10 cellular contexts compared by ENCODE assay signal in the genomic region with DNA sequence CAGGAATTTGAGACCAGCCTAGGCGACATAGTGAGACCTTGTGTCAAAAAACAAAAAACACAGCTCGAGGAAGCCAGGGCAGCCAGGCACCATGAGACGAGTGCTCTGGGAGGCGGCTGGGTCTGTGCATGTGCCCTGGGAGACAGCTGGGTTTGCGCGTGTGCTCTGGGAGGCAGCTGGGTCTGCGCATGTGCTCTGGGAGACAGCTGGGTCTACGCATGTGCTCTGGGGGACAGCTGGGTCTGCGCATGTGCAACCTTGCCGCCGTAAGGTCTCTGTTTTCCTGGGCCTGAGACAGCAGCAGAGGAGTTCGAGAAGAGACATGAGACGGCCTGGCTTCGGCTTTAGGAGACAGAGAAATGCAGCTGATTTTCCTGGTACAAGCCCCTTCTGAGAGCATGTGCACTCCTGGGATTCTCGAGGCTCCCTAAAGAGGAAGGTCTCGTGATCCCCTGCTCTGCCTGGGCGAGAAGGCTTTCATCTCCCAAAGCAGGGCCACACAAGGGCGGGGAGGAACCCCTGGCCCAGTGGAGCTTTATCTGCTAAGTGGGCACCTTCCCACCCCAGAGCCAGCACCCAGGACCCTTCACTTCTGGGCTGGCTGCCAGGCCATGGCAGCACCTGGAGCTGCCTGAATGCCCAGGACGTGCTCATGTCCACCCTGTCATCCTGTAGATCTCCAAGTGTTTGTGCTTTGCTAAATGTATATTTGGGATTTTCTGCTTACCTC. TPM values are rescaled to one million over a fixed set of nuclear protein-coding genes. Genes with fewer than 3 reads are reported as not detected.
DNase-seq lines count a peak whose midpoint lies in the region; ATAC-seq and TF ChIP-seq lines count a peak whose summit lies in the region.
"Had no signal": no experiment of that assay in that cellular context is flagged by ENCODE, and none has a peak within 500 bp of the region (broad histone marks: within the 10 kb centered on the region; RNA-seq: fewer than 3 reads in every experiment).

No MANE protein-coding gene starts in this region.

- no peak overlapping the region for H3K4me3 Mint-ChIP-seq in activated naive CD4-positive, alpha-beta T cell treated with anti-CD3 and anti-CD28 coated beads, Interleukin-2, amount 10 ng/mL, durations not matched to agents 7 days and 5 days
- no peak overlapping the region for H3K4me3 Mint-ChIP-seq in endodermal cell

- H3K4me1 ChIP-seq in gastroesophageal sphincter (peaks cover 4 to 49% (median 26%) of the 10 kb centered on the region in 3 donors), transverse colon (peaks cover 4 to 42% (median 10%) of the 10 kb centered on the region in 4 donors), endodermal cell (ENCODE audit: control insufficient read depth, insufficient read depth, low read length) (no peaks in the 10 kb centered on the region)

- no peak for TF ChIP-seq POLR2A in gastroesophageal sphincter (IDR thresholded peaks at IDR 0.05)
- TF ChIP-seq POLR2A in transverse colon (IDR thresholded peaks at IDR 0.05): no peak

- TF ChIP-seq EP300 in gastroesophageal sphincter (IDR thresholded peaks at IDR 0.05) (no peak), transverse colon (IDR thresholded peaks at IDR 0.05; ENCODE audit: low read depth) (no peak)

- in situ Hi-C loops in transverse colon (cut with MboI; ENCODE audit: low pct_ligation_motif_present in 1 of 4, low pct_unique_long_range_greater_than_20kb in 1 of 4, low sequenced_read_pairs in 3 of 4): no loop called here

- H3K27ac ChIP-seq in RWPE1 (peak overlapping the region; percentile 96), gastroesophageal sphincter (peak overlapping the region in 3 of 4 donors; percentile 79 to 87 (median 87)), transverse colon (peak overlapping the region; percentile 44 to 78 (median 67)), endodermal cell (ENCODE audit: low read depth, low read length) (no peak overlapping the region)

- TF ChIP-seq CTCF in RWPE1 (conservative IDR thresholded peaks at IDR 0.05; ENCODE audit: low read depth) (no peak), gastroesophageal sphincter (IDR thresholded peaks at IDR 0.05) (no peak), transverse colon (IDR thresholded peaks at IDR 0.05) (no peak), GM10266 (IDR thresholded peaks at IDR 0.05; ENCODE audit: control insufficient read depth, insufficient read depth, low read depth, missing control alignments) (no peak), endodermal cell (conservative IDR thresholded peaks at IDR 0.05) (no peak)

- H3K27me3 ChIP-seq in gastroesophageal sphincter (no peaks in the 10 kb centered on the region), transverse colon (no peaks in the 10 kb centered on the region), endodermal cell (ENCODE audit: control insufficient read depth, insufficient read depth, low read length, poor library complexity, severe bottlenecking) (no peaks in the 10 kb centered on the region)

- POLR2A ChIA-PET in RWPE1 (lab: Yijun Ruan, JAX; ENCODE audit: low non-redundant PET): no interaction called here

- intact Hi-C loops in transverse colon (cut with DNase I; ENCODE audit: low total_unique reads): no loop called here

- no peak overlapping the region for H3K9ac ChIP-seq in endodermal cell (ENCODE audit: extremely low read depth, low read length, poor library complexity, severe bottlenecking)

- H3K4me1 Mint-ChIP-seq in activated naive CD4-positive, alpha-beta T cell treated with anti-CD3 and anti-CD28 coated beads, Interleukin-2, amount 10 ng/mL, durations not matched to agents 7 days and 5 days: no peaks in the 10 kb centered on the region
- no peaks in the 10 kb centered on the region for H3K4me1 Mint-ChIP-seq in endodermal cell

- no peaks in the 10 kb centered on the region for H3K9me3 Mint-ChIP-seq in activated naive CD4-positive, alpha-beta T cell treated with anti-CD3 and anti-CD28 coated beads, Interleukin-2, amount 10 ng/mL, durations not matched to agents 7 days and 5 days
- peaks cover 1% of the 10 kb centered on the region for H3K9me3 Mint-ChIP-seq in endodermal cell

- 79% methylated on average over 4 of the region's 19 CpGs; no CpG with 5 or more reads in 1 of the 2 donors for WGBS in gastroesophageal sphincter (ENCODE audit: low coverage in 1 of 2), 2 donors
- WGBS in transverse colon (ENCODE audit: low coverage in 1 of 2), 2 donors: 40 to 88% methylated on average over 1 to 19 of the region's 19 CpGs
- WGBS in endodermal cell (ENCODE audit: insufficient coverage in 1 of 2, insufficient read length in 1 of 2), 2 experiments: 93 to 95% methylated on average over 13 to 19 of the region's 19 CpGs

- H3K4me3 ChIP-seq in gastroesophageal sphincter (no peak overlapping the region), transverse colon (no peak overlapping the region), endodermal cell (ENCODE audit: low read length) (no peak overlapping the region)

- no peaks in the 10 kb centered on the region for H3K36me3 ChIP-seq in gastroesophageal sphincter
- no peaks in the 10 kb centered on the region for H3K36me3 ChIP-seq in transverse colon
- H3K36me3 ChIP-seq in endodermal cell (ENCODE audit: control insufficient read depth, insufficient read depth, low read length): no peaks in the 10 kb centered on the region

- H3K9me3 ChIP-seq in gastroesophageal sphincter: no peaks in the 10 kb centered on the region
- no peaks in the 10 kb centered on the region for H3K9me3 ChIP-seq in transverse colon
- no peaks in the 10 kb centered on the region for H3K9me3 ChIP-seq in endodermal cell (ENCODE audit: control insufficient read depth, low read length)

- H3K27me3 Mint-ChIP-seq in activated naive CD4-positive, alpha-beta T cell treated with anti-CD3 and anti-CD28 coated beads, Interleukin-2, amount 10 ng/mL, durations not matched to agents 7 days and 5 days: peaks cover 12% of the 10 kb centered on the region
- H3K27me3 Mint-ChIP-seq in endodermal cell (ENCODE audit: insufficient read depth): peaks cover 1% of the 10 kb centered on the region

- no peak for ATAC-seq in gastroesophageal sphincter
- ATAC-seq in GM19035 (IDR thresholded peaks at IDR 0.05; ENCODE audit: unreplicated experiment): no peak
- ATAC-seq: left lobe of liver had no signal

- no peak overlapping the region for H3K27ac Mint-ChIP-seq in activated naive CD4-positive, alpha-beta T cell treated with anti-CD3 and anti-CD28 coated beads, Interleukin-2, amount 10 ng/mL, durations not matched to agents 7 days and 5 days
- H3K27ac Mint-ChIP-seq in endodermal cell: no peak overlapping the region

- H3K36me3 Mint-ChIP-seq in activated naive CD4-positive, alpha-beta T cell treated with anti-CD3 and anti-CD28 coated beads, Interleukin-2, amount 10 ng/mL, durations not matched to agents 7 days and 5 days: no peaks in the 10 kb centered on the region
- H3K36me3 Mint-ChIP-seq in endodermal cell (ENCODE audit: low read depth): no peaks in the 10 kb centered on the region

- CTCF ChIA-PET in activated naive CD4-positive, alpha-beta T cell treated with anti-CD3 and anti-CD28 coated beads, Interleukin-2, amount 10 ng/mL, durations not matched to agents 7 days and 5 days (lab: Charles Lee): no interaction called here
- CTCF ChIA-PET in RWPE1 (lab: Yijun Ruan, JAX): interaction anchor here (1.0 to 1.3 kb wide), 2 partner anchors 22 to 23 kb away, joined by 3 to 4 read pairs; no protein-coding TSS in a partner anchor

- DNase-seq in activated naive CD4-positive, alpha-beta T cell treated with anti-CD3 and anti-CD28 coated beads, Interleukin-2, amount 10 ng/mL, durations not matched to agents 7 days and 5 days: peak; percentile 0
- DNase-seq in activated naive CD4-positive, alpha-beta T cell treated with Interleukin-2 at 50 U/mL for 16 hours: no peak
- no peak for DNase-seq in RWPE1 (ENCODE audit: low spot score)
- DNase-seq in transverse colon: no peak
- no peak for DNase-seq in GM10266 (ENCODE audit: extremely low spot score)
- no peak for DNase-seq in endodermal cell
- DNase-seq: hippocampal formation had no signal

RNA-seq across cellular contexts. Expression of gene BDKRB1, which starts 3.5 kb away (rescaled TPM):
- total RNA-seq in gastroesophageal sphincter (1 to 10 TPM in 2 of 4 donors, under 1 TPM in 1, not detected in 1; 0.50 to 7.9 (median 1.2) TPM), transverse colon (1 to 10 TPM; 1.1 to 4.4 (median 2.3) TPM), endodermal cell (under 1 TPM in 1 of 2 donors, not detected in 1; 0.24 TPM)
- polyA plus RNA-seq in endodermal cell (2013, experiment 1 of 2): 0.36 TPM
- not detected for polyA plus RNA-seq in endodermal cell (2013, experiment 2 of 2)
- total RNA-seq: left lobe of liver had no signal

RNA-seq across cellular contexts. Expression of gene BDKRB2, which starts 47.8 kb away (rescaled TPM):
- total RNA-seq in gastroesophageal sphincter (10 to 100 TPM in 1 of 4 donors, 1 to 10 TPM in 3; 3.3 to 13.6 (median 8.3) TPM), transverse colon (10 to 100 TPM in 3 of 4 donors, 1 to 10 TPM in 1; 2.6 to 19.8 (median 17.4) TPM), endodermal cell (1 to 10 TPM; 1.1 to 3.8 TPM)
- polyA plus RNA-seq in endodermal cell (2013, experiment 1 of 2): 0.57 TPM
- polyA plus RNA-seq in endodermal cell (2013, experiment 2 of 2): 0.87 TPM
